In the genomic region with DNA sequence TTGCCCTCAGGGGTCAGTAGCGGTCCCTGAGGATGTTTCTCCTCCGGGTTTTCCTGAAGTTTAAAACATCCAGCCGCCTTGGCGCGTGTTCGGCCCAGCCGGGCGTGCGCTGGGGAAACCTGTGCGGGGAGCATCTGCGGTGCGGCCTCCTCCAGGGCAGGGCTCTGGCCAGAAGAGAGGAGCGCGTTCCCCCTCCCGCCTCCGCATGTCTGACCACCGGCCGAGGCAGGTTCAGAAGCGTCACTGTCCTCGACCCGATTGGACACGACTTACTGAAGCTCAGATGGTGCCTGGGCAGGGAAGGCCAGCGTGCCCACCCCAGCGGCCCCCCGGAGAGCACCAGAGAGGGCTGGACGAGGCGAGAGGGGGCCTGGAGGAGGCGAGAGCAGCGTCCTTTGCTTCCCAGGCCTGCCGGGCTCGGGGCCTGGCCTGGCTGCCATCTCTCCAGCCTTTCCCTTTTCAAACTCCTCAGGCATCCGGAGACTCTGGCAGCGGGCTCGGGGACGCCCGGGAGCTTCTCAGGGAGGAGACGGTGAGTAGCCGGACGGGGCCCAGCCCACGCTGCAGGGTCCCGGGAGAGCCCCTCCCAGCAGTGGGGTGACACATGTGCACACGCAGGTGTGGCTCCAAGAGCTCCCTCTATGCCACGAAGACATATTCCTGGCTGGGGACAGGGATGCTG, we compare ENCODE assay signal across 9 cellular contexts.
"Had no signal": no experiment of that assay in that cellular context is flagged by ENCODE, and none has a peak within 500 bp of the region (broad histone marks: within the 10 kb centered on the region; RNA-seq: fewer than 3 reads in every experiment).

No MANE protein-coding gene starts in this region.

- H3K27ac ChIP-seq: GM23248, HL-60 had no signal

- H2AFZ ChIP-seq: GM23248 had no signal

- FAIRE-seq: H54 had no signal

- DNase-seq: GM23248, GOT3, H9, HCEC 1CT, IMR-90, KG1 had no signal

- ATAC-seq: K562 had no signal

- H3K9ac ChIP-seq: GM23248 had no signal

- H3K4me3 ChIP-seq: GM23248, K562 had no signal
